19 cellular contexts compared by ENCODE assay signal in the genomic region with DNA sequence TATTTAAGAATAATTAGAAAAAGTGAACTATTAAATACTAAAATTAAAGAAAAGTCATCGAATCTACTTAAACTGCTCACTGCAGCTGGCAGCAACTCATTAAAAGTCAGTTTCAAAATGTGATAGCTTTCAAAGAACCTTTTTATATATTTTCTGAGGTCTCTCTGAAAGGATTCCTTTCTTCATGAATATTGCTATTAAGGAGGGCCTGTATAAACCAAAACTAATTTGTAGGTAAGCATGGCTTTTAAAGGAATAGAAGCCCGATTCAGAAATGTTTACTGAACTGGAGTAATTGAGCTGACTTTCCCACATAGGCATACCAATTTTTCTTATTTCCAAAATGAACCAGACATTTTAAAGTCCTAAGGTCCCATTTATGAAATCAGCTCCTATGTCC. TPM values are rescaled to one million over a fixed set of nuclear protein-coding genes. Genes with fewer than 3 reads are reported as not detected.
DNase-seq lines count a peak whose midpoint lies in the region; TF ChIP-seq lines count a peak whose summit lies in the region.
"Had no signal": no experiment of that assay in that cellular context is flagged by ENCODE, and none has a peak within 500 bp of the region (broad histone marks: within the 10 kb centered on the region; RNA-seq: fewer than 3 reads in every experiment).

No MANE protein-coding gene starts in this region.

- WGBS in endodermal cell (ENCODE audit: insufficient coverage in 1 of 2, insufficient read length in 1 of 2), 2 experiments = 98 to 100% methylated on average over 2 of the region's 2 CpGs
- 57% methylated on average over 2 of the region's 2 CpGs for WGBS in liver

- TF ChIP-seq CTCF in endodermal cell (conservative IDR thresholded peaks at IDR 0.05) = no peak
- no peak for TF ChIP-seq CTCF in liver (IDR thresholded peaks at IDR 0.05; ENCODE audit: low read depth, low read length, missing input control)
- no peak for TF ChIP-seq CTCF in GM13976 (IDR thresholded peaks at IDR 0.05; ENCODE audit: borderline replicate concordance, control extremely low read depth, extremely low read depth, insufficient read depth, missing control alignments)

- H3K27me3 Mint-ChIP-seq in endodermal cell (ENCODE audit: insufficient read depth) = peaks cover 38% of the 10 kb centered on the region

- peaks cover 21% of the 10 kb centered on the region for H3K9me3 ChIP-seq in endodermal cell (ENCODE audit: control insufficient read depth, low read length)
- no peaks in the 10 kb centered on the region for H3K9me3 ChIP-seq in liver (ENCODE audit: control insufficient read depth in 4 of 4, low read length in 3 of 4)
- H3K9me3 ChIP-seq: BE2C, Caco-2 had no signal

- H3K27ac Mint-ChIP-seq in endodermal cell = no peak overlapping the region
- H3K27ac Mint-ChIP-seq: CD4-positive, CD25-positive, alpha-beta regulatory T cell; CD8-positive, alpha-beta memory T cell; H9; IgD-negative memory B cell had no signal

- DNase-seq in SK-MEL-5 (ENCODE audit: low read depth, low spot score) (peak; percentile 65), endodermal cell (no peak), T-helper 9 cell (no peak), GM13976 (ENCODE audit: low spot score) (no peak), caudate nucleus (lab: John Stamatoyannopoulos, UW) (no peak), NCI-H1436 (lab: John Stamatoyannopoulos, UW) (no peak)
- DNase-seq: ACHN; BE2C; C1 segment of cervical spinal cord; Caco-2; CD4-positive, CD25-positive, alpha-beta regulatory T cell; CD8-positive, alpha-beta memory T cell; DMS153; DMS79 treated with DMSO at 0.1 percent for 48 hours; GF-D8; H9 had no signal

- H3K9me3 Mint-ChIP-seq in endodermal cell = peaks cover 12% of the 10 kb centered on the region
- H3K9me3 Mint-ChIP-seq: CD8-positive, alpha-beta memory T cell; H9; IgD-negative memory B cell had no signal

- no peaks in the 10 kb centered on the region for H3K36me3 ChIP-seq in endodermal cell (ENCODE audit: control insufficient read depth, insufficient read depth, low read length)
- H3K36me3 ChIP-seq in liver (ENCODE audit: control insufficient read depth in 4 of 4, insufficient read depth in 3 of 4, low read depth in 1 of 4, low read length in 3 of 4) = no peaks in the 10 kb centered on the region
- H3K36me3 ChIP-seq: BE2C had no signal

- peak overlapping the region; percentile 43 for H3K4me3 ChIP-seq in endodermal cell (ENCODE audit: low read length)
- H3K4me3 ChIP-seq in liver (ENCODE audit: low read depth in 1 of 3, low read length in 3 of 3) = no peak overlapping the region

- peaks cover 3% of the 10 kb centered on the region for H3K36me3 Mint-ChIP-seq in endodermal cell (ENCODE audit: low read depth)
- H3K36me3 Mint-ChIP-seq: CD4-positive, CD25-positive, alpha-beta regulatory T cell; IgD-negative memory B cell had no signal

- H3K4me1 Mint-ChIP-seq in endodermal cell = peaks cover 14% of the 10 kb centered on the region
- H3K4me1 Mint-ChIP-seq: CD8-positive, alpha-beta memory T cell; H9; IgD-negative memory B cell had no signal

- H3K4me1 ChIP-seq in endodermal cell (ENCODE audit: control insufficient read depth, insufficient read depth, low read length) (peaks cover 11% of the 10 kb centered on the region), liver (ENCODE audit: control insufficient read depth in 4 of 4, insufficient read depth in 4 of 4, low read length in 3 of 4) (peaks cover 0 to 6% (median 2%) of the 10 kb centered on the region in 4 donors)
- H3K4me1 ChIP-seq: BE2C, Caco-2 had no signal

- no peak overlapping the region for H3K4me3 Mint-ChIP-seq in endodermal cell
- H3K4me3 Mint-ChIP-seq: CD4-positive, CD25-positive, alpha-beta regulatory T cell; H9; IgD-negative memory B cell had no signal

- no peaks in the 10 kb centered on the region for H3K27me3 ChIP-seq in endodermal cell (ENCODE audit: control insufficient read depth, insufficient read depth, low read length, poor library complexity, severe bottlenecking)
- H3K27me3 ChIP-seq in liver (ENCODE audit: control insufficient read depth in 4 of 4, insufficient read depth in 4 of 4, low read length in 3 of 4) = no peaks in the 10 kb centered on the region
- H3K27me3 ChIP-seq: BE2C had no signal

- in situ Hi-C loops in SK-MEL-5 (cut with HindIII; ENCODE audit: low pct_unique_long_range_greater_than_20kb, low sequenced_read_pairs) = no loop called here
- in situ Hi-C loops in GM13976 (cut with MboI; ENCODE audit: low sequenced_read_pairs, unreplicated experiment) = no loop called here

- H3K9ac ChIP-seq in endodermal cell (ENCODE audit: extremely low read depth, low read length, poor library complexity, severe bottlenecking) = no peak overlapping the region
- H3K9ac ChIP-seq in liver (ENCODE audit: low read depth in 1 of 2, low read length in 2 of 2) = no peak overlapping the region

- TF ChIP-seq RAD21 in liver (IDR thresholded peaks at IDR 0.05) = no peak

- no peak overlapping the region for H3K27ac ChIP-seq in endodermal cell (ENCODE audit: low read depth, low read length)
- H3K27ac ChIP-seq in liver (ENCODE audit: low read depth in 1 of 2, low read length in 2 of 2) = peak overlapping the region; percentile 43 to 51
- H3K27ac ChIP-seq in caudate nucleus (ENCODE audit: low read depth, low read length) = no peak overlapping the region

TF ChIP-seq in liver, 16 proteins besides CTCF, POLR2A, EP300 and RAD21:
- no peak for TF ChIP-seq FOXA2 (IDR thresholded peaks at IDR 0.05)
- TF ChIP-seq SP1 (IDR thresholded peaks at IDR 0.05) = no peak
- no peak for TF ChIP-seq TAF1 (conservative IDR thresholded peaks at IDR 0.05)

RNA-seq across cellular contexts. Expression of gene ENPP1, which starts 41.2 kb away (rescaled TPM):
- 13.3 and 14.3 TPM in 2 replicates for total RNA-seq in SK-MEL-5 (2014; rRNA removed; shearing (Covaris generic))
- 7.7 and 11.5 TPM in 2 replicates for polyA plus RNA-seq in SK-MEL-5 (2015; cell fraction: cytosol; rRNA removed)
- polyA plus RNA-seq in SK-MEL-5 (2015; cell fraction: nucleus; rRNA removed) = 6.9 and 7.8 TPM in 2 replicates
- total RNA-seq in endodermal cell = 10 to 100 TPM; 11.6 to 16.1 TPM
- 5.5 TPM for polyA plus RNA-seq in endodermal cell (2013, experiment 1 of 2)
- 4.8 TPM for polyA plus RNA-seq in endodermal cell (2013, experiment 2 of 2)
- 10 to 100 TPM; 27.2 to 53.1 TPM for total RNA-seq in liver
- 10 to 100 TPM in 1 of 2 donors, 1 to 10 TPM in 1; 9.5 to 35.1 TPM for polyA plus RNA-seq in liver
- total RNA-seq: CD4-positive, CD25-positive, alpha-beta regulatory T cell had no signal

RNA-seq across cellular contexts. Expression of gene CTAGE9, which starts 55.8 kb away (rescaled TPM):
- not detected in 2 replicates for total RNA-seq in SK-MEL-5 (2014; rRNA removed; shearing (Covaris generic))
- not detected in 2 replicates for polyA plus RNA-seq in SK-MEL-5 (2015; cell fraction: cytosol; rRNA removed)
- 0.44 TPM in 1 of 2 replicates, not detected in the other for polyA plus RNA-seq in SK-MEL-5 (2015; cell fraction: nucleus; rRNA removed)
- total RNA-seq in endodermal cell (not detected), liver (not detected)
- not detected for polyA plus RNA-seq in endodermal cell (2013, experiment 1 of 2)
- polyA plus RNA-seq in endodermal cell (2013, experiment 2 of 2) = not detected
- polyA plus RNA-seq in liver = not detected
- total RNA-seq: Caco-2; CD4-positive, CD25-positive, alpha-beta regulatory T cell; CD8-positive, alpha-beta memory T cell; H1; H9 had no signal
- polyA plus RNA-seq: CD4-positive, CD25-positive, alpha-beta regulatory T cell; CD8-positive, alpha-beta memory T cell; H1; IgD-negative memory B cell had no signal

Comparison
In these comparisons a context has a peak if more than half of its experiments do, and no peak if none do; other contexts are left out.
1. H3K27ac ChIP-seq: peak in liver (2 of 2); none in endodermal cell (single experiment) and caudate nucleus (single experiment).